ENCODE assay signal across 10 cellular contexts in the genomic region with DNA sequence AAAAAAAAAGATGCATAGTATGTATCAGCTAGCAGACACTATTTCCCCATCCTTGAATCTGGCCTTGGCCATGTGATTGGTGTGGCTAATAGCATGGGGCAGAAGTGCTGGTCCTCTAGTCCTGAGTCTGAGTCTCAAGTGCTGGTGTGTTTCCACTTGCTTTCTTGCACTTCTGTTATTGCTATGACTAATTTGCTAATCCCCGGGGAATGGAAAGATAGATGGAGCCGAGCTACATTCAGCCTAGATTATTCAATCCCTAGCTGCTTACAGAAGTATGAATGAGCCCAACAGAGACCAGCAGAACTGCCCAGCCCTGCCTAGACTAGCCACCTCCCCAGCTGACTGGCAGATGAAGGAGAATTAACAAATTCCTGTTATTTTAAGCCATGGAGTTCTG. TPM values are rescaled to one million over a fixed set of nuclear protein-coding genes. Genes with fewer than 3 reads are reported as not detected.
A peak's percentile ranks its signal among the peaks of the same experiment; 100 is the strongest.
DNase-seq lines count a peak whose midpoint lies in the region; ATAC-seq and TF ChIP-seq lines count a peak whose summit lies in the region.
"Had no signal": no experiment of that assay in that cellular context is flagged by ENCODE, and none has a peak within 500 bp of the region (broad histone marks: within the 10 kb centered on the region; RNA-seq: fewer than 3 reads in every experiment).

No MANE protein-coding gene starts in this region.

- no peak overlapping the region for H3K4me3 ChIP-seq in right atrium auricular region
- no peak overlapping the region for H3K4me3 ChIP-seq in fibroblast of pulmonary artery (replicated peaks; ENCODE audit: low read depth, low read length)
- H3K4me3 ChIP-seq in aorta (ENCODE audit: low read length in 2 of 2) = no peak overlapping the region
- H3K4me3 ChIP-seq: pancreas, upper lobe of left lung had no signal

- DNase-seq in Right ventricle myocardium superior (no peak), right atrium auricular region (ENCODE audit: low spot score) (no peak), SK-MEL-5 (ENCODE audit: low read depth, low spot score) (peak; percentile 22), fibroblast of pulmonary artery (ENCODE audit: low read depth) (peak; percentile 63), aorta (no peak), medulla oblongata (ENCODE audit: extremely low spot score) (no peak), activated gamma-delta T cell treated with Interleukin-2 at 50 U/mL for 16 hours (no peak), cortex of kidney (lab: John Stamatoyannopoulos, UW) (no peak)
- DNase-seq: pancreas, upper lobe of left lung had no signal

- H3K27me3 ChIP-seq in right atrium auricular region = no peaks in the 10 kb centered on the region
- H3K27me3 ChIP-seq in aorta (ENCODE audit: control insufficient read depth in 1 of 2, insufficient read depth in 2 of 2, low read length in 1 of 2) = no peaks in the 10 kb centered on the region
- H3K27me3 ChIP-seq: pancreas, upper lobe of left lung had no signal

- no peak for TF ChIP-seq CTCF in right atrium auricular region (IDR thresholded peaks at IDR 0.05)
- TF ChIP-seq CTCF in fibroblast of pulmonary artery (IDR thresholded peaks at IDR 0.05; ENCODE audit: low read length, missing control alignments) = no peak

- peak; percentile 42 for ATAC-seq in Right ventricle myocardium superior (ENCODE audit: poor library complexity)
- peak; percentile 61 for ATAC-seq in aorta (ENCODE audit: low FRiP score)

- in situ Hi-C loops in SK-MEL-5 (cut with HindIII; ENCODE audit: low pct_unique_long_range_greater_than_20kb, low sequenced_read_pairs) = loop anchor here (25.0 kb wide), 2 partner anchors 403 to 503 kb away; no protein-coding TSS in a partner anchor

- no peak overlapping the region for H3K27ac ChIP-seq in right atrium auricular region
- peak overlapping the region in 1 of 2 donors; percentile 17 for H3K27ac ChIP-seq in aorta (ENCODE audit: low read depth in 1 of 2, low read length in 2 of 2)
- H3K27ac ChIP-seq: pancreas, upper lobe of left lung had no signal

- H3K9me3 ChIP-seq in right atrium auricular region (peaks cover 0 to 11% of the 10 kb centered on the region in 2 donors), aorta (ENCODE audit: control insufficient read depth, low read length) (peaks cover 5% of the 10 kb centered on the region)
- H3K9me3 ChIP-seq: pancreas had no signal

- intact Hi-C loops in Right ventricle myocardium superior (cut with DNase I) = loop anchor here (10.0 kb wide), 2 partner anchors 291 to 511 kb away; a partner anchor contains a TSS
- intact Hi-C loops in aorta (cut with DNase I) = no loop called here

- WGBS in aorta, 2 donors = 4 to 11% methylated on average over 2 of the region's 2 CpGs

- H3K4me1 ChIP-seq in right atrium auricular region (peaks cover 0 to 12% of the 10 kb centered on the region in 2 donors), aorta (ENCODE audit: control insufficient read depth in 1 of 2, insufficient read depth in 2 of 2, low read length in 2 of 2) (no peaks in the 10 kb centered on the region)
- H3K4me1 ChIP-seq: pancreas had no signal

- no peaks in the 10 kb centered on the region for H3K36me3 ChIP-seq in right atrium auricular region
- no peaks in the 10 kb centered on the region for H3K36me3 ChIP-seq in aorta (ENCODE audit: control insufficient read depth in 1 of 2, insufficient read depth in 2 of 2, low read length in 1 of 2)
- H3K36me3 ChIP-seq: pancreas, upper lobe of left lung had no signal

RNA-seq across cellular contexts. Expression of a gene that starts 53.2 kb away (rescaled TPM):
- total RNA-seq in Right ventricle myocardium superior (88.8 TPM), right atrium auricular region (10 to 100 TPM; 68.5 to 89.1 TPM), aorta (10 to 100 TPM; 69.1 to 70.5 TPM)
- total RNA-seq in SK-MEL-5 (2014; rRNA removed; shearing (Covaris generic)) = 47.4 and 47.7 TPM in 2 replicates
- 113 and 135 TPM in 2 replicates for polyA plus RNA-seq in SK-MEL-5 (2015; cell fraction: cytosol; rRNA removed)
- 28.0 and 46.1 TPM in 2 replicates for polyA plus RNA-seq in SK-MEL-5 (2015; cell fraction: nucleus; rRNA removed)
- polyA plus RNA-seq in aorta = 10 to 100 TPM; 38.9 to 56.0 TPM

Comparison
In these comparisons a context has a peak if more than half of its experiments do, and no peak if none do; other contexts are left out.
1. DNase-seq: peak in SK-MEL-5 (single experiment) and fibroblast of pulmonary artery (single experiment); none in Right ventricle myocardium superior (single experiment), right atrium auricular region (single experiment), aorta (0 of 2), medulla oblongata (single experiment), activated gamma-delta T cell treated with Interleukin-2 at 50 U/mL for 16 hours (single experiment) and cortex of kidney (single experiment).